Comparison of ENCODE assay signal across 17 cellular contexts in the genomic region with DNA sequence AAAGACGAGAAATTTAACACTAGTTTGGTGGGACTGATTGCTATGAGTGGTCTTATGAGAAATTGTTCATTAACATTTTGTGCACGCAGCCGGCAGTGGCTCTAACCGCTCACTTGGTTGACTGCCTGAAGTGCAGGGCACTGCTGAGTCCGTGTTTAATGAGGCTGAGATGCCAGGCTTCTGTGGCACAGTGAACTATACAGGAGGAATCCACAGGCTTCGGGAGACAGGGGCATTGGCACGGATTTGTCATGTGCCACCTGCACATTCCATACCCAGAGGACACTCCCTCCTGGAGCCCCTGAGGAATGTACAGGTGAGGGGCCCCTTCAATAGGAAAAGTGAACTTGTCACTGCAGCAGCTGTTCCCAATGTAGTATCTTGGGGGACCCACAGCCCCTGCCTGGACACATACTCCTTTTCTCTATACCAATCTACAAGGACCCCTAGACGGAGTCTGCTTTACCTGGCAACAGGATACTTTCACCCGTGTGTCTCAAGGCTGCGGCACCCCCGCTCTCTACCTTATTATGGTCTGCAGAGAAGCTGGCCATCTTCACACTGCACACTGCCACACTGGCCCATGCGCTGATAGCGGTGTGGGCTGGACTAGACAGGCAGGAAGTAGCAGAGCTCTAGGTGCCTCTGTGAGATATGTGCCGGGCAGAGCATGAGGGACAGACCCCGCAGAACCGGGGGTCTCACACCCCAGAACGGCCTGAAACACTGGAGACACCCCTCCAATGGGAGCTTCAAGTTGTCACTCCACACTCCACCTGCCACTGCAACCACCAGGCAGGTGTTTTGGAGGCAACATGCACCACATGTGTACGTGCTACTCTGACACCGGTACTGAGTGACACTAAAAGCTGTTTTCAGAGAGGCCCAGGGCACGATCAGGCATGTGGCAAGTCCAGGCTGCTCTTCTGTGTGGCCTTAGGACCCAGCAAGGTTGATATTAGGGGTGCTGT.
DNase-seq lines count a peak whose midpoint lies in the region; ATAC-seq and TF ChIP-seq lines count a peak whose summit lies in the region.
"Had no signal": no experiment of that assay in that cellular context is flagged by ENCODE, and none has a peak within 500 bp of the region (broad histone marks: within the 10 kb centered on the region; RNA-seq: fewer than 3 reads in every experiment).

No MANE protein-coding gene starts in this region.

- intact Hi-C loops in Panc1 (cut with micrococcal nuclease; ENCODE audit: unreplicated experiment) (no loop called here), left ventricle myocardium superior (cut with micrococcal nuclease) (no loop called here)

- H3K4me3 Mint-ChIP-seq in neural crest cell (no peak overlapping the region), WTC11 (no peak overlapping the region)
- no peak overlapping the region for H3K4me3 Mint-ChIP-seq in activated naive CD8-positive, alpha-beta T cell treated with anti-CD3 and anti-CD28 coated beads for 36 hours
- H3K4me3 Mint-ChIP-seq: activated CD4-positive, alpha-beta T cell treated with anti-CD3 and anti-CD28 coated beads, Interleukin-2, amount 10 ng/mL, durations not matched to agents 24 days and 14 days; naive B cell had no signal

- TF ChIP-seq CTCF in Panc1 (IDR thresholded peaks at IDR 0.05): no peak
- TF ChIP-seq CTCF in neural crest cell (conservative IDR thresholded peaks at IDR 0.05): no peak
- TF ChIP-seq CTCF in WTC11 (IDR thresholded peaks at IDR 0.05): no peak

- H3K27ac Mint-ChIP-seq in neural crest cell (ENCODE audit: unreplicated experiment): peak overlapping the region; percentile 24
- H3K27ac Mint-ChIP-seq in activated naive CD8-positive, alpha-beta T cell treated with anti-CD3 and anti-CD28 coated beads for 36 hours: no peak overlapping the region
- H3K27ac Mint-ChIP-seq in WTC11: no peak overlapping the region; the same call in 1 of the 2 replicates
- H3K27ac Mint-ChIP-seq: activated CD4-positive, alpha-beta T cell treated with anti-CD3 and anti-CD28 coated beads, Interleukin-2, amount 10 ng/mL, durations not matched to agents 24 days and 14 days; progenitor cell of endocrine pancreas had no signal

- in situ Hi-C loops in Panc1 (cut with HindIII; ENCODE audit: low pct_unique_long_range_greater_than_20kb, low sequenced_read_pairs): no loop called here

- peak; percentile 28 for ATAC-seq in GM19023 (IDR thresholded peaks at IDR 0.05; ENCODE audit: unreplicated experiment)
- ATAC-seq in Panc1: peak; percentile 55; the same call in 1 of the 2 replicates
- peak; percentile 31 for ATAC-seq in left ventricle myocardium superior
- ATAC-seq in WTC11: no peak
- ATAC-seq: esophagus mucosa had no signal

- H3K36me3 Mint-ChIP-seq in neural crest cell (ENCODE audit: low read depth) (no peaks in the 10 kb centered on the region), WTC11 (no peaks in the 10 kb centered on the region)
- H3K36me3 Mint-ChIP-seq in activated naive CD8-positive, alpha-beta T cell treated with anti-CD3 and anti-CD28 coated beads for 36 hours: peaks cover 2% of the 10 kb centered on the region

- H3K4me1 Mint-ChIP-seq in neural crest cell: no peaks in the 10 kb centered on the region
- peaks cover 1% of the 10 kb centered on the region for H3K4me1 Mint-ChIP-seq in activated naive CD8-positive, alpha-beta T cell treated with anti-CD3 and anti-CD28 coated beads for 36 hours
- H3K4me1 Mint-ChIP-seq in WTC11: no peaks in the 10 kb centered on the region
- H3K4me1 Mint-ChIP-seq: activated CD4-positive, alpha-beta T cell treated with anti-CD3 and anti-CD28 coated beads, Interleukin-2, amount 10 ng/mL, durations not matched to agents 24 days and 14 days had no signal

- DNase-seq in Panc1 (ENCODE audit: low read depth, low spot score): no peak
- DNase-seq in left ventricle myocardium superior: no peak
- DNase-seq in neural crest cell (ENCODE audit: low read depth, low spot score): no peak
- DNase-seq in activated naive CD8-positive, alpha-beta T cell treated with anti-CD3 and anti-CD28 coated beads for 36 hours: no peak
- DNase-seq in stimulated activated CD4-positive, alpha-beta T cell treated with anti-CD3 and anti-CD28 coated beads, Interleukin-12 subunit alpha, Interleukin-12 subunit beta, amount 100 ng/mL, for 4 hours: no peak
- DNase-seq in WTC11 (ENCODE audit: low spot score): no peak
- DNase-seq: activated CD4-positive, alpha-beta T cell treated with anti-CD3 and anti-CD28 coated beads, Interleukin-2, amount 10 ng/mL, durations not matched to agents 24 days and 14 days; amniotic stem cell; DMS79; naive B cell; NCI-H1105 treated with DMSO at 0.1 percent for 48 hours; NCI-H524; SW 1271 had no signal

- H3K9me3 Mint-ChIP-seq in neural crest cell: no peaks in the 10 kb centered on the region
- H3K9me3 Mint-ChIP-seq in activated naive CD8-positive, alpha-beta T cell treated with anti-CD3 and anti-CD28 coated beads for 36 hours: no peaks in the 10 kb centered on the region
- H3K9me3 Mint-ChIP-seq in WTC11: no peaks in the 10 kb centered on the region
- H3K9me3 Mint-ChIP-seq: activated CD4-positive, alpha-beta T cell treated with anti-CD3 and anti-CD28 coated beads, Interleukin-2, amount 10 ng/mL, durations not matched to agents 24 days and 14 days; naive B cell had no signal

- BruUV-seq in Panc1 (replicated peaks; lab: Mats Ljungman, UMichigan): no TSS peak

- H3K9me3 ChIP-seq in Panc1 (ENCODE audit: control insufficient read depth, insufficient read depth, low read depth, low read length): no peaks in the 10 kb centered on the region

- peaks cover 5% of the 10 kb centered on the region for H3K36me3 ChIP-seq in Panc1 (ENCODE audit: control insufficient read depth, insufficient read depth, low read length)

- H3K27me3 ChIP-seq in Panc1 (ENCODE audit: control insufficient read depth, insufficient read depth, low read length): no peaks in the 10 kb centered on the region

- peaks cover 12% of the 10 kb centered on the region for H3K4me1 ChIP-seq in Panc1 (ENCODE audit: control insufficient read depth, insufficient read depth, low read length)

- POLR2A ChIA-PET in Panc1 (lab: Charles Lee): no interaction called here
- POLR2A ChIA-PET in WTC11 (lab: Charles Lee): no interaction called here

- H3K4me3 ChIP-seq in Panc1 (ENCODE audit: low read depth in 2 of 2, low read length in 2 of 2): no peak overlapping the region
- H3K4me3 ChIP-seq: smooth muscle cell had no signal

- CTCF ChIA-PET in Panc1 (lab: Charles Lee): no interaction called here
- CTCF ChIA-PET in WTC11 (lab: Charles Lee): interaction anchor here (1.0 to 1.5 kb wide), 2 partner anchors 29 to 169 kb away, joined by 3 to 5 read pairs; no protein-coding TSS in a partner anchor

- no peaks in the 10 kb centered on the region for H3K27me3 Mint-ChIP-seq in neural crest cell (ENCODE audit: low read depth)
- H3K27me3 Mint-ChIP-seq in activated naive CD8-positive, alpha-beta T cell treated with anti-CD3 and anti-CD28 coated beads for 36 hours: no peaks in the 10 kb centered on the region
- no peaks in the 10 kb centered on the region; the same call in 1 of the 2 replicates for H3K27me3 Mint-ChIP-seq in WTC11 (ENCODE audit: low read depth)
- H3K27me3 Mint-ChIP-seq: activated CD4-positive, alpha-beta T cell treated with anti-CD3 and anti-CD28 coated beads, Interleukin-2, amount 10 ng/mL, durations not matched to agents 24 days and 14 days; naive B cell; progenitor cell of endocrine pancreas had no signal

- no peak overlapping the region; the same call in 1 of the 2 replicates for H3K27ac ChIP-seq in Panc1 (ENCODE audit: low read length)

TF ChIP-seq in WTC11, 78 proteins besides CTCF, POLR2A, EP300 and RAD21 (continues in another document):
- TF ChIP-seq CREM (CRISPR knock-in tag; IDR thresholded peaks at IDR 0.05): no peak
- TF ChIP-seq, protein P1, sequence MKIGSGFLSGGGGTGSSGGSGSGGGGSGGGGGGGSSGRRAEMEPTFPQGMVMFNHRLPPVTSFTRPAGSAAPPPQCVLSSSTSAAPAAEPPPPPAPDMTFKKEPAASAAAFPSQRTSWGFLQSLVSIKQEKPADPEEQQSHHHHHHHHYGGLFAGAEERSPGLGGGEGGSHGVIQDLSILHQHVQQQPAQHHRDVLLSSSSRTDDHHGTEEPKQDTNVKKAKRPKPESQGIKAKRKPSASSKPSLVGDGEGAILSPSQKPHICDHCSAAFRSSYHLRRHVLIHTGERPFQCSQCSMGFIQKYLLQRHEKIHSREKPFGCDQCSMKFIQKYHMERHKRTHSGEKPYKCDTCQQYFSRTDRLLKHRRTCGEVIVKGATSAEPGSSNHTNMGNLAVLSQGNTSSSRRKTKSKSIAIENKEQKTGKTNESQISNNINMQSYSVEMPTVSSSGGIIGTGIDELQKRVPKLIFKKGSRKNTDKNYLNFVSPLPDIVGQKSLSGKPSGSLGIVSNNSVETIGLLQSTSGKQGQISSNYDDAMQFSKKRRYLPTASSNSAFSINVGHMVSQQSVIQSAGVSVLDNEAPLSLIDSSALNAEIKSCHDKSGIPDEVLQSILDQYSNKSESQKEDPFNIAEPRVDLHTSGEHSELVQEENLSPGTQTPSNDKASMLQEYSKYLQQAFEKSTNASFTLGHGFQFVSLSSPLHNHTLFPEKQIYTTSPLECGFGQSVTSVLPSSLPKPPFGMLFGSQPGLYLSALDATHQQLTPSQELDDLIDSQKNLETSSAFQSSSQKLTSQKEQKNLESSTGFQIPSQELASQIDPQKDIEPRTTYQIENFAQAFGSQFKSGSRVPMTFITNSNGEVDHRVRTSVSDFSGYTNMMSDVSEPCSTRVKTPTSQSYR (CRISPR knock-in tag; IDR thresholded peaks at IDR 0.05): no peak
- TF ChIP-seq, protein P2, sequence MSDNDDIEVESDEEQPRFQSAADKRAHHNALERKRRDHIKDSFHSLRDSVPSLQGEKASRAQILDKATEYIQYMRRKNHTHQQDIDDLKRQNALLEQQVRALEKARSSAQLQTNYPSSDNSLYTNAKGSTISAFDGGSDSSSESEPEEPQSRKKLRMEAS (CRISPR knock-in tag; IDR thresholded peaks at IDR 0.05): no peak
- TF ChIP-seq RELA (CRISPR knock-in tag; IDR thresholded peaks at IDR 0.05; ENCODE audit: borderline replicate concordance): no peak
